ENCODE assay signal across 17 cellular contexts in genomic region chr15:90039996-90040395, GRCh38. TPM values are rescaled to one million over a fixed set of nuclear protein-coding genes. Genes with fewer than 3 reads are reported as not detected.
DNase-seq lines count a peak whose midpoint lies in the region; ATAC-seq and TF ChIP-seq lines count a peak whose summit lies in the region.
"Had no signal": no experiment of that assay in that cellular context is flagged by ENCODE, and none has a peak within 500 bp of the region (broad histone marks: within the 10 kb centered on the region; RNA-seq: fewer than 3 reads in every experiment).

No MANE protein-coding gene starts in this region.

- H3K27me3 ChIP-seq in OCI-LY1 (ENCODE audit: insufficient read depth, low read length) (no peaks in the 10 kb centered on the region), endodermal cell (ENCODE audit: control insufficient read depth, insufficient read depth, low read length, poor library complexity, severe bottlenecking) (no peaks in the 10 kb centered on the region), osteoblast (ENCODE audit: insufficient read depth, low read length) (no peaks in the 10 kb centered on the region)

- no peak overlapping the region; the same call in 1 of the 2 replicates for H3K9ac ChIP-seq in OCI-LY1 (ENCODE audit: low read length)
- no peak overlapping the region for H3K9ac ChIP-seq in endodermal cell (ENCODE audit: extremely low read depth, low read length, poor library complexity, severe bottlenecking)

- H2AFZ ChIP-seq in OCI-LY1 (ENCODE audit: low read length) (no peak overlapping the region), osteoblast (ENCODE audit: low read length) (no peak overlapping the region)

- 0 out of 2 replicates have a peak, but pooled peaks cover 4% of the 10 kb centered on the region for H3F3A ChIP-seq in OCI-LY1 (ENCODE audit: insufficient read depth, low read length)

- H3K27me3 Mint-ChIP-seq in activated CD4-positive, alpha-beta T cell treated with anti-CD3 and anti-CD28 coated beads for 36 hours = no peaks in the 10 kb centered on the region
- H3K27me3 Mint-ChIP-seq in activated CD4-positive, alpha-beta T cell treated with anti-CD3 and anti-CD28 coated beads, Interleukin-2, amount 10 ng/mL, durations not matched to agents 24 days and 14 days = no peaks in the 10 kb centered on the region
- no peaks in the 10 kb centered on the region for H3K27me3 Mint-ChIP-seq in endodermal cell (ENCODE audit: insufficient read depth)

- H3K4me1 ChIP-seq in OCI-LY1 (ENCODE audit: insufficient read depth, low read length, severe bottlenecking) (peaks cover 56% of the 10 kb centered on the region), endodermal cell (ENCODE audit: control insufficient read depth, insufficient read depth, low read length) (peaks cover 11% of the 10 kb centered on the region), osteoblast (ENCODE audit: insufficient read depth, low read length) (peaks cover 25% of the 10 kb centered on the region)

- H3K36me3 ChIP-seq in OCI-LY1 (ENCODE audit: insufficient read depth, low read length) (no peaks in the 10 kb centered on the region), endodermal cell (ENCODE audit: control insufficient read depth, insufficient read depth, low read length) (peaks cover 8% of the 10 kb centered on the region), osteoblast (ENCODE audit: insufficient read depth, low read length) (no peaks in the 10 kb centered on the region)

- POLR2A ChIA-PET in activated CD4-positive, alpha-beta T cell treated with anti-CD3 and anti-CD28 coated beads for 36 hours (lab: Charles Lee) = no interaction called here
- POLR2A ChIA-PET in RWPE1 (lab: Yijun Ruan, JAX; ENCODE audit: low non-redundant PET) = no interaction called here

- no peaks in the 10 kb centered on the region for H4K20me1 ChIP-seq in OCI-LY1 (ENCODE audit: insufficient read depth, low read length)
- H4K20me1 ChIP-seq in osteoblast (ENCODE audit: insufficient read depth, low read length) = peaks cover 10% of the 10 kb centered on the region

- no peak overlapping the region for H3K4me3 ChIP-seq in OCI-LY1 (ENCODE audit: low read depth, low read length, poor library complexity, severe bottlenecking)
- H3K4me3 ChIP-seq in endodermal cell (ENCODE audit: low read length) = no peak overlapping the region
- no peak overlapping the region for H3K4me3 ChIP-seq in osteoblast (ENCODE audit: insufficient read depth, low read length)
- H3K4me3 ChIP-seq: lung had no signal

- no peak overlapping the region for H3K4me3 Mint-ChIP-seq in activated CD4-positive, alpha-beta T cell treated with anti-CD3 and anti-CD28 coated beads for 36 hours
- H3K4me3 Mint-ChIP-seq in activated CD4-positive, alpha-beta T cell treated with anti-CD3 and anti-CD28 coated beads, Interleukin-2, amount 10 ng/mL, durations not matched to agents 24 days and 14 days = no peak overlapping the region
- no peak overlapping the region for H3K4me3 Mint-ChIP-seq in endodermal cell
- H3K4me3 Mint-ChIP-seq: CD8-positive, alpha-beta T cell had no signal

- peak overlapping the region; percentile 42 for H3K27ac ChIP-seq in OCI-LY1 (ENCODE audit: low read depth, low read length, poor library complexity, severe bottlenecking)
- H3K27ac ChIP-seq in endodermal cell (ENCODE audit: low read depth, low read length) = peak overlapping the region; percentile 36
- no peak overlapping the region for H3K27ac ChIP-seq in osteoblast (ENCODE audit: low read depth, low read length)
- no peak overlapping the region for H3K27ac ChIP-seq in RWPE1

- no peak for ATAC-seq in activated CD4-positive, alpha-beta T cell treated with anti-CD3 and anti-CD28 coated beads for 36 hours
- ATAC-seq in GM19328 (IDR thresholded peaks at IDR 0.05; ENCODE audit: unreplicated experiment) = no peak
- ATAC-seq: CD8-positive, alpha-beta T cell; HCT116 had no signal

- H3K79me2 ChIP-seq in OCI-LY1 (ENCODE audit: insufficient read depth, low read length) (no peaks in the 10 kb centered on the region), osteoblast (ENCODE audit: insufficient read depth, low read length) (peaks cover 48% of the 10 kb centered on the region)

- peaks cover 64% of the 10 kb centered on the region for H3K4me1 Mint-ChIP-seq in activated CD4-positive, alpha-beta T cell treated with anti-CD3 and anti-CD28 coated beads for 36 hours
- peaks cover 50% of the 10 kb centered on the region for H3K4me1 Mint-ChIP-seq in activated CD4-positive, alpha-beta T cell treated with anti-CD3 and anti-CD28 coated beads, Interleukin-2, amount 10 ng/mL, durations not matched to agents 24 days and 14 days
- H3K4me1 Mint-ChIP-seq in endodermal cell = peaks cover 53% of the 10 kb centered on the region

- TF ChIP-seq CTCF in OCI-LY1 (IDR thresholded peaks at IDR 0.05; ENCODE audit: low read length) (no peak), endodermal cell (conservative IDR thresholded peaks at IDR 0.05) (no peak), osteoblast (IDR thresholded peaks at IDR 0.05; ENCODE audit: extremely low read depth, low read depth, low read length) (no peak), RWPE1 (conservative IDR thresholded peaks at IDR 0.05; ENCODE audit: low read depth) (no peak)

- intact Hi-C loops in activated CD4-positive, alpha-beta T cell treated with anti-CD3 and anti-CD28 coated beads for 36 hours (cut with DNase I, micrococcal nuclease) = loop anchor here in 1 of 2 experiments (10.0 kb wide), 1 partner anchor 365 kb away; no protein-coding TSS in a partner anchor
- intact Hi-C loops in activated CD4-positive, alpha-beta T cell treated with anti-CD3 and anti-CD28 coated beads, Interleukin-2, amount 10 ng/mL, durations not matched to agents 24 days and 14 days (cut with micrococcal nuclease) = loop anchor here (2.0 kb wide), 1 partner anchor 39 kb away; the partner anchor contains the start of gene ZNF710

- WGBS in endodermal cell (ENCODE audit: insufficient coverage in 1 of 2, insufficient read length in 1 of 2), 2 experiments = 92 to 93% methylated on average over 4 to 5 of the region's 5 CpGs

- no peaks in the 10 kb centered on the region for H3K9me3 Mint-ChIP-seq in activated CD4-positive, alpha-beta T cell treated with anti-CD3 and anti-CD28 coated beads for 36 hours (ENCODE audit: low read depth)
- no peaks in the 10 kb centered on the region for H3K9me3 Mint-ChIP-seq in activated CD4-positive, alpha-beta T cell treated with anti-CD3 and anti-CD28 coated beads, Interleukin-2, amount 10 ng/mL, durations not matched to agents 24 days and 14 days
- no peaks in the 10 kb centered on the region for H3K9me3 Mint-ChIP-seq in endodermal cell
- H3K9me3 Mint-ChIP-seq: CD8-positive, alpha-beta T cell had no signal

- CTCF ChIA-PET in activated CD4-positive, alpha-beta T cell treated with anti-CD3 and anti-CD28 coated beads for 36 hours (lab: Charles Lee) = no interaction called here
- CTCF ChIA-PET in RWPE1 (lab: Yijun Ruan, JAX) = interaction anchor here (0.5 to 0.9 kb wide), 2 partner anchors 12 to 31 kb away, joined by 4 to 5 read pairs; no protein-coding TSS in a partner anchor

- no peak for DNase-seq in activated CD4-positive, alpha-beta T cell treated with anti-CD3 and anti-CD28 coated beads for 36 hours
- no peak for DNase-seq in activated CD4-positive, alpha-beta T cell treated with anti-CD3 and anti-CD28 coated beads, Interleukin-2, amount 10 ng/mL, durations not matched to agents 24 days and 14 days
- no peak for DNase-seq in endodermal cell
- DNase-seq in osteoblast (ENCODE audit: insufficient read length, low spot score, missing footprints) = peak; percentile 81
- DNase-seq in RWPE1 (ENCODE audit: low spot score) = no peak
- no peak for DNase-seq in T-helper 9 cell
- DNase-seq: activated CD4-positive, alpha-beta T cell treated with anti-CD3 and anti-CD28 coated beads for 48 hours; activated T-cell treated with anti-CD3 and anti-CD28 coated beads for 4 hours; CD8-positive, alpha-beta T cell; cerebellar nuclear complex; NCI-H1048; RPMI8226; trophoblast cell had no signal

- H3K9me3 ChIP-seq in OCI-LY1 (ENCODE audit: low read length) (no peaks in the 10 kb centered on the region), endodermal cell (ENCODE audit: control insufficient read depth, low read length) (no peaks in the 10 kb centered on the region), osteoblast (ENCODE audit: low read depth, low read length) (no peaks in the 10 kb centered on the region)

- no peaks in the 10 kb centered on the region for H3K9me2 ChIP-seq in OCI-LY1 (ENCODE audit: low read depth, low read length)

- peaks cover 11% of the 10 kb centered on the region for H3K36me3 Mint-ChIP-seq in activated CD4-positive, alpha-beta T cell treated with anti-CD3 and anti-CD28 coated beads for 36 hours (ENCODE audit: low read depth)
- no peaks in the 10 kb centered on the region for H3K36me3 Mint-ChIP-seq in activated CD4-positive, alpha-beta T cell treated with anti-CD3 and anti-CD28 coated beads, Interleukin-2, amount 10 ng/mL, durations not matched to agents 24 days and 14 days (ENCODE audit: low read depth)
- peaks cover 12% of the 10 kb centered on the region for H3K36me3 Mint-ChIP-seq in endodermal cell (ENCODE audit: low read depth)

- no peak overlapping the region; the same call in 1 of the 2 replicates for H3K4me2 ChIP-seq in OCI-LY1 (ENCODE audit: low read length)
- no peak overlapping the region for H3K4me2 ChIP-seq in osteoblast (ENCODE audit: insufficient read depth, low read length)

- H3K27ac Mint-ChIP-seq in activated CD4-positive, alpha-beta T cell treated with anti-CD3 and anti-CD28 coated beads for 36 hours = peak overlapping the region; percentile 95
- H3K27ac Mint-ChIP-seq in activated CD4-positive, alpha-beta T cell treated with anti-CD3 and anti-CD28 coated beads, Interleukin-2, amount 10 ng/mL, durations not matched to agents 24 days and 14 days = no peak overlapping the region
- peak overlapping the region; percentile 19 for H3K27ac Mint-ChIP-seq in endodermal cell
- H3K27ac Mint-ChIP-seq: CD8-positive, alpha-beta T cell had no signal

RNA-seq across cellular contexts. Expression of gene ZNF710, which starts 38.9 kb away (rescaled TPM):
- total RNA-seq in activated CD4-positive, alpha-beta T cell treated with anti-CD3 and anti-CD28 coated beads for 36 hours = 10 to 100 TPM; 22.8 to 34.9 TPM
- total RNA-seq in activated CD4-positive, alpha-beta T cell treated with anti-CD3 and anti-CD28 coated beads, Interleukin-2, amount 10 ng/mL, durations not matched to agents 24 days and 14 days = 28.3 and 29.3 TPM in 2 replicates
- total RNA-seq in endodermal cell (10 to 100 TPM; 31.8 to 39.1 TPM), osteoblast (10.3 and 10.9 TPM in 2 replicates)
- polyA plus RNA-seq in endodermal cell (2013, experiment 1 of 2) = 37.1 TPM
- polyA plus RNA-seq in endodermal cell (2013, experiment 2 of 2) = 33.8 TPM

Comparison
In these comparisons a context has a peak if more than half of its experiments do, and no peak if none do; other contexts are left out.
1. H3K27ac ChIP-seq: peak in OCI-LY1 (single experiment) and endodermal cell (single experiment); none in osteoblast (single experiment) and RWPE1 (single experiment).